8 cellular contexts compared by ENCODE assay signal in the genomic region with DNA sequence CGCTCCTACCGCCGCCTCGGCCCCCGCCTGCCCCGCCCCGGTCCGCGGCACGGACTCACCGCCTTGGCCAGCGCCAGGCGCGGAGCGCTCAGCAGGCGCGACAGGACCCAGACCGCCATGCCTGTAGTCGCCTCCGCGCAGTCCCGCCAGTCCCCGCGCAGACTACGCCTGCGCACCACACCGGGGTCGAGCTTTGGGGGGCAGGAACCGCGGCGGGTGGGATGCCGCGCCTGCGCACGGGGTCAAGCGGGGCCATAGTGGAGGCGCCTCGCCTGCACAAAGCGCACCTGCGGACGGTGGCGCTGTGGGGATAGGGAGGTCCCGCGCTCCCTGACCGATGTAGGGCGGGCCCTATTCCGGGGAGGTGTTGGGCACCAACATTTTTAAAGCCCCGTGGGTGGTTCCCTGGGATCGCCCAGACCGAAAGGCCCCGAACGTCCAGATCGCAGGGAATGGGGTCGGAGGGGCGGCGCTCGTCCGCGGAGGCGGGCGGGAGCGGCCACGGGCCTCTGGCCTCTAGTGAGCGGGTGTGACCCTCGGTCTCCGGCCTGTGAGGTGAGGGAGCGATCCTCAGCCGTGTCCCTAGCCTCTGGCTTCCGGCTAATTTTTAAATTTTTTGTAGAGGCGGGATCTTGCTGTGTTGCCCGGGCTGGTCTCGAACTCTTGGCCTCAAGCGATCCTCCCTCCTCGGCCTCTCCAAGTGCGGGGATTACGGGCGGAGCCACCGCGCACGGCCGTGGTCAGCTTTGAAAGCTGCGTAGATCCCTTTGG.
A peak's percentile ranks its signal among the peaks of the same experiment; 100 is the strongest.
DNase-seq lines count a peak whose midpoint lies in the region; ATAC-seq and TF ChIP-seq lines count a peak whose summit lies in the region.

No MANE protein-coding gene starts in this region.

- TF ChIP-seq CTCF in AG09319 (IDR thresholded peaks at IDR 0.05; ENCODE audit: low read depth, low read length) (peak; percentile 30), OCI-LY3 (IDR thresholded peaks at IDR 0.05; ENCODE audit: low read depth, low read length) (peak; percentile 52), cardiac muscle cell (IDR thresholded peaks at IDR 0.05; ENCODE audit: low read depth, low read length) (peak; percentile 32), transverse colon (IDR thresholded peaks at IDR 0.05) (peak; percentile 34 to 49 (median 41))

- peak overlapping the region; percentile 62; the same call in 1 of the 2 replicates for H2AFZ ChIP-seq in OCI-LY3 (ENCODE audit: low read depth, low read length)

- no peak for TF ChIP-seq EP300 in transverse colon (IDR thresholded peaks at IDR 0.05; ENCODE audit: low read depth)

- peak overlapping the region; percentile 76 for H3K4me2 ChIP-seq in OCI-LY3 (ENCODE audit: low read length)

- peaks cover 24% of the 10 kb centered on the region for H3K79me2 ChIP-seq in OCI-LY3 (ENCODE audit: low read length)

- H4K20me1 ChIP-seq in OCI-LY3 (ENCODE audit: insufficient read depth, low read length): no peaks in the 10 kb centered on the region

- H3K27ac ChIP-seq in OCI-LY3 (ENCODE audit: low read length): peak overlapping the region; percentile 55
- H3K27ac ChIP-seq in cardiac muscle cell: no peak overlapping the region
- peak overlapping the region; percentile 47 to 72 (median 63) for H3K27ac ChIP-seq in transverse colon

- peaks cover 14% of the 10 kb centered on the region for H3K4me1 ChIP-seq in OCI-LY3 (ENCODE audit: low read length)
- no peaks in the 10 kb centered on the region for H3K4me1 ChIP-seq in cardiac muscle cell (ENCODE audit: low read depth)
- H3K4me1 ChIP-seq in transverse colon: peaks cover 0 to 10% (median 3%) of the 10 kb centered on the region in 4 donors

- TF ChIP-seq POLR2A in GM18951 (IDR thresholded peaks at IDR 0.05; ENCODE audit: extremely low read depth, insufficient read depth, insufficient read length) (peak; percentile 79), transverse colon (IDR thresholded peaks at IDR 0.05) (no peak)

- H3K4me3 ChIP-seq in OCI-LY3 (ENCODE audit: low read length): peak overlapping the region; percentile 88
- H3K4me3 ChIP-seq in cardiac muscle cell: peak overlapping the region; percentile 70
- H3K4me3 ChIP-seq in transverse colon: peak overlapping the region; percentile 42 to 60 (median 52)

- WGBS in transverse colon (ENCODE audit: low coverage in 1 of 2), 2 donors: 12 to 60% methylated on average over 1 to 47 of the region's 82 CpGs

- in situ Hi-C loops in GM18951 (cut with MboI; ENCODE audit: low sequenced_read_pairs, unreplicated experiment) (loop anchor here (10.0 kb wide), 1 partner anchor 100 kb away; no protein-coding TSS in a partner anchor), transverse colon (cut with MboI; ENCODE audit: low pct_ligation_motif_present in 1 of 4, low pct_unique_long_range_greater_than_20kb in 1 of 4, low sequenced_read_pairs in 3 of 4) (no loop called here)

- DNase-seq in AG09319 (ENCODE audit: extremely low read depth, low read depth): no peak
- peak; percentile 14 to 65 (median 54) for DNase-seq in activated naive CD4-positive, alpha-beta T cell (lab: John Stamatoyannopoulos, UW)
- DNase-seq in cardiac muscle cell (ENCODE audit: low read depth in 1 of 2, low spot score in 1 of 2): peak; percentile 67 to 95
- DNase-seq in pons (ENCODE audit: low spot score): peak; percentile 20
- peak; percentile 84 for DNase-seq in transverse colon

- H3K36me3 ChIP-seq in OCI-LY3 (replicated peaks; ENCODE audit: low read depth, low read length): no peaks in the 10 kb centered on the region
- no peaks in the 10 kb centered on the region for H3K36me3 ChIP-seq in cardiac muscle cell
- no peaks in the 10 kb centered on the region for H3K36me3 ChIP-seq in transverse colon

- intact Hi-C loops in transverse colon (cut with DNase I; ENCODE audit: low total_unique reads): no loop called here

- no peaks in the 10 kb centered on the region for H3K27me3 ChIP-seq in OCI-LY3 (ENCODE audit: low read depth, low read length)
- no peaks in the 10 kb centered on the region for H3K27me3 ChIP-seq in cardiac muscle cell
- no peaks in the 10 kb centered on the region for H3K27me3 ChIP-seq in transverse colon

- H3K9me3 ChIP-seq in OCI-LY3 (ENCODE audit: insufficient read depth, low read length) (no peaks in the 10 kb centered on the region), cardiac muscle cell (ENCODE audit: low read depth) (no peaks in the 10 kb centered on the region), transverse colon (no peaks in the 10 kb centered on the region)

- peak; percentile 92 for ATAC-seq in HG03159 (IDR thresholded peaks at IDR 0.05; ENCODE audit: unreplicated experiment)

- peak overlapping the region; percentile 83 for H3K9ac ChIP-seq in OCI-LY3 (ENCODE audit: low read length)
